Comparison of ENCODE assay signal across 24 cellular contexts in genomic region chr16:67137605-67138004, GRCh38. TPM values are rescaled to one million over a fixed set of nuclear protein-coding genes. Genes with fewer than 3 reads are reported as not detected.
DNase-seq lines count a peak whose midpoint lies in the region; ATAC-seq and TF ChIP-seq lines count a peak whose summit lies in the region.
"Had no signal": no experiment of that assay in that cellular context is flagged by ENCODE, and none has a peak within 500 bp of the region (broad histone marks: within the 10 kb centered on the region; RNA-seq: fewer than 3 reads in every experiment).

No MANE protein-coding gene starts in this region.

- no peak for TF ChIP-seq EP300 in tibial nerve (IDR thresholded peaks at IDR 0.05)

- ATAC-seq in omental fat pad (ENCODE audit: low FRiP score): no peak
- ATAC-seq: activated CD4-positive, alpha-beta T cell treated with anti-CD3 and anti-CD28 coated beads for 36 hours; heart right ventricle; left colon had no signal

- H3K9me3 ChIP-seq in HEK293 (ENCODE audit: control insufficient read depth, insufficient read depth, low read depth, low read length) (no peaks in the 10 kb centered on the region), tibial nerve (no peaks in the 10 kb centered on the region)
- H3K9me3 ChIP-seq: heart right ventricle, sigmoid colon, suprapubic skin had no signal

- H3K4me1 Mint-ChIP-seq in nephron: peaks cover 4% of the 10 kb centered on the region
- H3K4me1 Mint-ChIP-seq: activated CD4-positive, alpha-beta T cell treated with anti-CD3 and anti-CD28 coated beads for 36 hours; neural progenitor cell had no signal

- peaks cover 20 to 91% of the 10 kb centered on the region in 2 experiments; a peak in 2 of 3 replicates for H3K36me3 ChIP-seq in HEK293 (ENCODE audit: control insufficient read depth in 2 of 2, insufficient read depth in 1 of 2, low read length in 2 of 2)
- H3K36me3 ChIP-seq in tibial nerve: peaks cover 6 to 100% (median 16%) of the 10 kb centered on the region in 3 donors
- H3K36me3 ChIP-seq: neural progenitor cell had no signal

- H3K4me3 ChIP-seq in HEK293 (ENCODE audit: low read depth, low read length) (no peak overlapping the region), fibroblast of pulmonary artery (replicated peaks; ENCODE audit: low read depth, low read length) (no peak overlapping the region), tibial nerve (no peak overlapping the region)
- H3K4me3 ChIP-seq: heart right ventricle, neural progenitor cell, sigmoid colon, suprapubic skin had no signal

- TF ChIP-seq POLR2A in tibial nerve (IDR thresholded peaks at IDR 0.05): no peak

- no peak overlapping the region for H3K4me3 Mint-ChIP-seq in nephron
- H3K4me3 Mint-ChIP-seq: activated CD4-positive, alpha-beta T cell treated with anti-CD3 and anti-CD28 coated beads for 36 hours; activated naive CD8-positive, alpha-beta T cell; neural progenitor cell had no signal

- no peak overlapping the region for H3K27ac ChIP-seq in HEK293 (ENCODE audit: extremely low read depth, low read depth, low read length)
- no peak overlapping the region for H3K27ac ChIP-seq in tibial nerve
- H3K27ac ChIP-seq: epithelial cell of prostate, heart right ventricle, neural progenitor cell, sigmoid colon, suprapubic skin had no signal

- peak overlapping the region; percentile 54 to 79 (median 68) for H3K27ac Mint-ChIP-seq in nephron
- H3K27ac Mint-ChIP-seq: activated CD4-positive, alpha-beta T cell treated with anti-CD3 and anti-CD28 coated beads for 36 hours; activated naive CD8-positive, alpha-beta T cell; neural progenitor cell had no signal

- peaks cover 59% of the 10 kb centered on the region for H3K36me3 Mint-ChIP-seq in nephron (ENCODE audit: low read depth)

- DNase-seq in NCI-H82 (lab: John Stamatoyannopoulos, UW) (peak; percentile 90), fibroblast of pulmonary artery (ENCODE audit: low read depth) (peak; percentile 71), tibial nerve (ENCODE audit: low spot score in 2 of 2) (no peak), omental fat pad (ENCODE audit: low spot score) (no peak), DMS153 (lab: John Stamatoyannopoulos, UW) (no peak)
- DNase-seq: activated CD4-positive, alpha-beta T cell treated with anti-CD3 and anti-CD28 coated beads for 36 hours; activated effector memory CD4-positive, alpha-beta T cell treated with Interleukin-2 at 50 U/mL for 16 hours; activated T-cell treated with anti-CD3 and anti-CD28 coated beads for 4 hours; GOT3; heart right ventricle; left colon; NCI-H187; NCI-H748 treated with DMSO at 0.1 percent for 48 hours; OCI-M1; posterior cingulate gyrus; sigmoid colon; stimulated activated naive CD4-positive, alpha-beta T cell; T-helper 2 cell had no signal

- H3K9me3 Mint-ChIP-seq in nephron: no peaks in the 10 kb centered on the region
- H3K9me3 Mint-ChIP-seq: neural progenitor cell had no signal

- no peaks in the 10 kb centered on the region for H3K27me3 Mint-ChIP-seq in nephron (ENCODE audit: low read depth)
- H3K27me3 Mint-ChIP-seq: activated CD4-positive, alpha-beta T cell treated with anti-CD3 and anti-CD28 coated beads for 36 hours; activated naive CD8-positive, alpha-beta T cell had no signal

- no peaks in the 10 kb centered on the region for H3K27me3 ChIP-seq in tibial nerve
- H3K27me3 ChIP-seq: heart right ventricle, neural progenitor cell, sigmoid colon, suprapubic skin had no signal

- POLR2A ChIA-PET in HEK293 (lab: Yijun Ruan, JAX): interaction anchor here (0.8 kb wide), 1 partner anchor 118 kb away, joined by 4 read pairs; no protein-coding TSS in a partner anchor

- WGBS in tibial nerve, 2 donors: 51 to 64% methylated on average over 3 of the region's 3 CpGs

- H3K4me1 ChIP-seq in HEK293 (ENCODE audit: control insufficient read depth, insufficient read depth, low read length) (no peaks in the 10 kb centered on the region; the same call in 1 of the 2 replicates), tibial nerve (no peaks in the 10 kb centered on the region)
- H3K4me1 ChIP-seq: heart right ventricle, neural progenitor cell, sigmoid colon, suprapubic skin had no signal

- CTCF ChIA-PET in HEK293 (lab: Yijun Ruan, JAX): interaction anchor here (0.6 to 1.5 kb wide), 5 partner anchors 12 to 417 kb away, joined by 3 to 7 read pairs (median 5); no protein-coding TSS in a partner anchor

- TF ChIP-seq CTCF in HEK293 (tag by site-specific recombination; IDR thresholded peaks at IDR 0.05) (no peak), fibroblast of pulmonary artery (IDR thresholded peaks at IDR 0.05; ENCODE audit: low read length, missing control alignments) (no peak), nephron (IDR thresholded peaks at IDR 0.05; ENCODE audit: unreplicated experiment in 3 of 3) (no peak), tibial nerve (IDR thresholded peaks at IDR 0.05) (no peak), omental fat pad (IDR thresholded peaks at IDR 0.05) (no peak)

TF ChIP-seq in HEK293, 187 proteins besides CTCF, POLR2A, EP300 and RAD21:
- TF ChIP-seq ZIC2 (tag by site-specific recombination; IDR thresholded peaks at IDR 0.05): peak; percentile 22; the same call in 1 of the 2 replicates
- TF ChIP-seq REPIN1 (tag by site-specific recombination; IDR thresholded peaks at IDR 0.05; ENCODE audit: low read depth): no peak
- TF ChIP-seq TCF7L2 (IDR thresholded peaks at IDR 0.05; ENCODE audit: borderline replicate concordance, low read depth, low read length): no peak
- TF ChIP-seq KLF8 (tag by site-specific recombination; IDR thresholded peaks at IDR 0.05): no peak

RNA-seq across cellular contexts. Expression of gene B3GNT9, which starts 13.2 kb away (rescaled TPM):
- 10 to 100 TPM in 3 of 4 donors, 1 to 10 TPM in 1; 9.3 to 23.1 (median 18.4) TPM for total RNA-seq in tibial nerve
- total RNA-seq in omental fat pad: 10 to 100 TPM in 3 of 4 donors, 1 to 10 TPM in 1; 6.8 to 19.2 (median 14.9) TPM

RNA-seq across cellular contexts. Expression of gene TRADD, which starts 22.1 kb away (rescaled TPM):
- total RNA-seq in tibial nerve (10 to 100 TPM; 26.0 to 46.5 (median 36.2) TPM), omental fat pad (10 to 100 TPM; 25.3 to 32.5 (median 28.9) TPM)

RNA-seq across cellular contexts. Expression of gene FBXL8, which starts 22.2 kb away (rescaled TPM):
- total RNA-seq in tibial nerve: 10 to 100 TPM; 17.7 to 58.5 (median 40.0) TPM
- total RNA-seq in omental fat pad: 10 to 100 TPM; 12.8 to 24.7 (median 15.9) TPM

RNA-seq across cellular contexts. Expression of gene HSF4, which starts 26.9 kb away (rescaled TPM):
- total RNA-seq in tibial nerve (100 to 1,000 TPM; 103 to 167 (median 153) TPM), omental fat pad (10 to 100 TPM; 21.2 to 77.2 (median 35.8) TPM)

RNA-seq across cellular contexts. Expression of gene PHAF1, which starts 27.9 kb away (rescaled TPM):
- total RNA-seq in tibial nerve (10 to 100 TPM; 22.2 to 34.5 (median 28.1) TPM), omental fat pad (10 to 100 TPM; 12.1 to 28.8 (median 16.4) TPM)

Comparison
In these comparisons a context has a peak if more than half of its experiments do, and no peak if none do; other contexts are left out.
1. DNase-seq: peak in NCI-H82 (single experiment) and fibroblast of pulmonary artery (single experiment); none in tibial nerve (0 of 2), omental fat pad (single experiment) and DMS153 (single experiment).